ENCODE assay signal across 14 cellular contexts in genomic region chr10:110637558-110638053, GRCh38. TPM values are rescaled to one million over a fixed set of nuclear protein-coding genes. Genes with fewer than 3 reads are reported as not detected.
A peak's percentile ranks its signal among the peaks of the same experiment; 100 is the strongest.
DNase-seq lines count a peak whose midpoint lies in the region; ATAC-seq and TF ChIP-seq lines count a peak whose summit lies in the region.
"Had no signal": no experiment of that assay in that cellular context is flagged by ENCODE, and none has a peak within 500 bp of the region (broad histone marks: within the 10 kb centered on the region; RNA-seq: fewer than 3 reads in every experiment).

No MANE protein-coding gene starts in this region.

- no peak overlapping the region for H4K5ac ChIP-seq in IMR-90 (ENCODE audit: low read depth, low read length)

- H3K9ac ChIP-seq in IMR-90 (ENCODE audit: low read depth, low read length), result no peak overlapping the region

- in situ Hi-C loops in IMR-90 (cut with MboI; ENCODE audit: low sequenced_read_pairs), result no loop called here

- H3K27me3 ChIP-seq in IMR-90 (ENCODE audit: control insufficient read depth, insufficient read depth, low read length) (peaks cover 15% of the 10 kb centered on the region; the same call in 1 of the 2 replicates), esophagus muscularis mucosa (peaks cover 0 to 2% (median under 1%) of the 10 kb centered on the region in 4 donors), osteoblast (ENCODE audit: insufficient read depth, low read length) (peaks cover 31% of the 10 kb centered on the region)

- no peaks in the 10 kb centered on the region for H3K9me1 ChIP-seq in IMR-90 (ENCODE audit: insufficient read depth, low read length)

- H2AK9ac ChIP-seq in IMR-90 (replicated peaks; ENCODE audit: low read depth, low read length, poor library complexity), result no peak overlapping the region

- H3K14ac ChIP-seq in IMR-90 (replicated peaks; ENCODE audit: low read depth, low read length), result no peak overlapping the region

- no peak overlapping the region for H3K27ac ChIP-seq in IMR-90 (ENCODE audit: insufficient read depth, low read length)
- peak overlapping the region; percentile 58 to 75 (median 74) for H3K27ac ChIP-seq in esophagus muscularis mucosa (replicated peaks in 1 of 4)
- no peak overlapping the region for H3K27ac ChIP-seq in osteoblast (ENCODE audit: low read depth, low read length)
- H3K27ac ChIP-seq: C4-2B had no signal

- no peak overlapping the region for H4K91ac ChIP-seq in IMR-90 (ENCODE audit: insufficient read depth, low read depth, low read length)

- H2BK120ac ChIP-seq in IMR-90 (ENCODE audit: low read depth, low read length), result no peak overlapping the region; the same call in 1 of the 2 replicates

- H2BK20ac ChIP-seq in IMR-90 (ENCODE audit: low read depth, low read length), result no peak overlapping the region

- dilution Hi-C loops in IMR-90 (cut with HindIII; ENCODE audit: low sequenced_read_pairs, unreplicated experiment), result no loop called here

- peak; percentile 65 for DNase-seq in ELF-1 (ENCODE audit: low read depth, low spot score)
- DNase-seq in IMR-90, result peak; percentile 21
- DNase-seq in esophagus muscularis mucosa (ENCODE audit: extremely low spot score), result no peak
- DNase-seq in osteoblast (ENCODE audit: insufficient read length, low spot score, missing footprints), result no peak
- DNase-seq in hippocampal formation (lab: John Stamatoyannopoulos, UW), result no peak
- DNase-seq in activated T-cell treated with anti-CD3 and anti-CD28 coated beads for 4 hours, result no peak
- DNase-seq in GDM1 (lab: John Stamatoyannopoulos, UW), result no peak
- DNase-seq: kidney; naive thymus-derived CD8-positive, alpha-beta T cell; NCI-H2171; PC-3 had no signal

- no peak overlapping the region for H2AK5ac ChIP-seq in IMR-90 (ENCODE audit: low read depth, low read length)

- no peak overlapping the region for H3K18ac ChIP-seq in IMR-90 (ENCODE audit: low read depth, low read length)

- POLR2A ChIA-PET in IMR-90 (lab: Charles Lee; ENCODE audit: unreplicated experiment), result no interaction called here

- TF ChIP-seq POLR2A in IMR-90 (IDR thresholded peaks at IDR 0.05; ENCODE audit: low read depth, low read length) (no peak), esophagus muscularis mucosa (IDR thresholded peaks at IDR 0.05; ENCODE audit: low read depth) (no peak)

- no CpG with 5 or more reads among the region's 10 CpGs for WGBS in IMR-90 (ENCODE audit: extremely low coverage in 2 of 2, insufficient read length in 1 of 2), 2 experiments
- 46% methylated on average over 10 of the region's 10 CpGs for WGBS in esophagus muscularis mucosa

- no peak overlapping the region for H3K4ac ChIP-seq in IMR-90 (ENCODE audit: low read depth, low read length)

- no peak overlapping the region for H4K8ac ChIP-seq in IMR-90 (ENCODE audit: low read depth in 2 of 2, low read length in 2 of 2)

- H4K20me1 ChIP-seq in IMR-90 (ENCODE audit: insufficient read depth, low read length), result no peaks in the 10 kb centered on the region
- H4K20me1 ChIP-seq in osteoblast (ENCODE audit: insufficient read depth, low read length), result no peaks in the 10 kb centered on the region

- no peaks in the 10 kb centered on the region for H3K36me3 ChIP-seq in IMR-90 (ENCODE audit: control insufficient read depth, insufficient read depth, low read length)
- no peaks in the 10 kb centered on the region for H3K36me3 ChIP-seq in esophagus muscularis mucosa
- no peaks in the 10 kb centered on the region for H3K36me3 ChIP-seq in osteoblast (ENCODE audit: insufficient read depth, low read length)

- no peak overlapping the region for H3K56ac ChIP-seq in IMR-90 (ENCODE audit: extremely low read depth, insufficient read depth, low read length)

- intact Hi-C loops in IMR-90 (cut with micrococcal nuclease), result no loop called here
- intact Hi-C loops in esophagus muscularis mucosa (cut with DNase I), result no loop called here

- no peak for TF ChIP-seq CTCF in IMR-90 (conservative IDR thresholded peaks at IDR 0.05; ENCODE audit: low read depth, low read length)
- TF ChIP-seq CTCF in esophagus muscularis mucosa (IDR thresholded peaks at IDR 0.05), result no peak
- no peak for TF ChIP-seq CTCF in osteoblast (IDR thresholded peaks at IDR 0.05; ENCODE audit: extremely low read depth, low read depth, low read length)

- no peak overlapping the region for H2BK15ac ChIP-seq in IMR-90 (ENCODE audit: low read depth, low read length)

- H3K79me1 ChIP-seq in IMR-90 (ENCODE audit: low read depth in 1 of 2, low read length in 2 of 2), result no peaks in the 10 kb centered on the region

- ATAC-seq in IMR-90 (ENCODE audit: low read depth), result no peak
- no peak for ATAC-seq in HG03039 (IDR thresholded peaks at IDR 0.05; ENCODE audit: unreplicated experiment)
- ATAC-seq: naive thymus-derived CD8-positive, alpha-beta T cell; PC-3 had no signal

- TF ChIP-seq RAD21 in IMR-90 (IDR thresholded peaks at IDR 0.05; ENCODE audit: low read length), result no peak

- no peak for TF ChIP-seq EP300 in esophagus muscularis mucosa (IDR thresholded peaks at IDR 0.05)

- CTCF ChIA-PET in IMR-90 (lab: Yijun Ruan, JAX), result interaction anchor here (1.0 kb wide), 1 partner anchor 20 kb away, joined by 4 read pairs; no protein-coding TSS in a partner anchor

- H3K23ac ChIP-seq in IMR-90 (ENCODE audit: low read depth, low read length), result no peak overlapping the region

- BruUV-seq in IMR-90 (replicated peaks; lab: Mats Ljungman, UMichigan), result no TSS peak

- peak overlapping the region; percentile 77 for H2AFZ ChIP-seq in IMR-90 (replicated peaks; ENCODE audit: low read length, poor library complexity)
- H2AFZ ChIP-seq in osteoblast (ENCODE audit: low read length), result peak overlapping the region; percentile 42

- no peaks in the 10 kb centered on the region for H3K9me3 ChIP-seq in IMR-90 (ENCODE audit: control insufficient read depth, insufficient read depth, low read length)
- no peaks in the 10 kb centered on the region for H3K9me3 ChIP-seq in esophagus muscularis mucosa
- H3K9me3 ChIP-seq in osteoblast (ENCODE audit: low read depth, low read length), result no peaks in the 10 kb centered on the region

- H2BK5ac ChIP-seq in IMR-90 (ENCODE audit: low read depth, low read length, poor library complexity, severe bottlenecking), result no peak overlapping the region

- H3K4me3 ChIP-seq in IMR-90 (ENCODE audit: insufficient read depth, low read depth, low read length) (no peak overlapping the region), esophagus muscularis mucosa (no peak overlapping the region), osteoblast (ENCODE audit: insufficient read depth, low read length) (no peak overlapping the region)

- H3K4me2 ChIP-seq in IMR-90 (ENCODE audit: low read depth, low read length), result no peak overlapping the region
- H3K4me2 ChIP-seq in osteoblast (ENCODE audit: insufficient read depth, low read length), result no peak overlapping the region

- H3K4me1 ChIP-seq in IMR-90 (ENCODE audit: control insufficient read depth, insufficient read depth, low read length) (peaks cover 4% of the 10 kb centered on the region; the same call in 1 of the 2 replicates), esophagus muscularis mucosa (peaks cover 16 to 39% (median 27%) of the 10 kb centered on the region in 4 donors), osteoblast (ENCODE audit: insufficient read depth, low read length) (no peaks in the 10 kb centered on the region)

- no peaks in the 10 kb centered on the region for H3K79me2 ChIP-seq in osteoblast (ENCODE audit: insufficient read depth, low read length)

TF ChIP-seq in IMR-90, 13 proteins besides CTCF, POLR2A, EP300 and RAD21:
- TF ChIP-seq MAFK (IDR thresholded peaks at IDR 0.05; ENCODE audit: low read depth, low read length) (no peak), RFX5 (IDR thresholded peaks at IDR 0.05; ENCODE audit: low read depth, low read length) (0 out of 2 replicates have a peak, but pooled peaks have one; percentile 42), BHLHE40 (IDR thresholded peaks at IDR 0.05; ENCODE audit: low read depth, low read length) (no peak), USF2 (IDR thresholded peaks at IDR 0.05; ENCODE audit: low read depth, low read length) (no peak), NFE2L2 (IDR thresholded peaks at IDR 0.05; ENCODE audit: low read depth, low read length) (no peak), CHD1 (IDR thresholded peaks at IDR 0.05; ENCODE audit: low read depth, low read length) (no peak), MAZ (IDR thresholded peaks at IDR 0.05; ENCODE audit: borderline replicate concordance, low read depth, low read length) (no peak), CEBPB (IDR thresholded peaks at IDR 0.05; ENCODE audit: low read depth, low read length) (no peak)

RNA-seq across cellular contexts. Expression of gene RBM20, which starts 6.5 kb away (rescaled TPM):
- total RNA-seq in IMR-90 (2012; rRNA removed) (under 0.01 TPM in 2 replicates), esophagus muscularis mucosa (1 to 10 TPM; 5.3 to 7.7 (median 5.8) TPM), osteoblast (under 0.01 TPM in 1 of 2 replicates, not detected in the other)
- 0.09 and 0.15 TPM in 2 replicates for polyA plus RNA-seq in IMR-90 (2012; rRNA removed)
- polyA plus RNA-seq in IMR-90 (2012; cell fraction: cytosol; rRNA removed), result 0.03 and 0.04 TPM in 2 replicates
- 0.05 and 0.39 TPM in 2 replicates for polyA plus RNA-seq in IMR-90 (2012; cell fraction: nucleus; rRNA removed; ENCODE audit: low replicate concordance)
- total RNA-seq: activated T-helper 1 cell treated with anti-CD3 and anti-CD28 coated beads, Interleukin-12 subunit alpha, Interleukin-12 subunit beta, Interleukin-2, Interleukin-4 antibody, amounts not matched to agents 30 ng/mL and 10 ng/mL and 1 ng/mL, durations not matched to agents 14 hours and 24 hours and 36 hours had no signal

Comparison
In these comparisons a context has a peak if more than half of its experiments do, and no peak if none do; other contexts are left out.
1. DNase-seq: peak in ELF-1 (single experiment) and IMR-90 (single experiment); none in esophagus muscularis mucosa (single experiment), osteoblast (single experiment), hippocampal formation (0 of 2), activated T-cell treated with anti-CD3 and anti-CD28 coated beads for 4 hours (single experiment) and GDM1 (single experiment).
2. H3K27ac ChIP-seq: peak in esophagus muscularis mucosa (4 of 4); none in IMR-90 (single experiment) and osteoblast (single experiment).